Comparison of ENCODE assay signal across 13 cellular contexts in the genomic region with DNA sequence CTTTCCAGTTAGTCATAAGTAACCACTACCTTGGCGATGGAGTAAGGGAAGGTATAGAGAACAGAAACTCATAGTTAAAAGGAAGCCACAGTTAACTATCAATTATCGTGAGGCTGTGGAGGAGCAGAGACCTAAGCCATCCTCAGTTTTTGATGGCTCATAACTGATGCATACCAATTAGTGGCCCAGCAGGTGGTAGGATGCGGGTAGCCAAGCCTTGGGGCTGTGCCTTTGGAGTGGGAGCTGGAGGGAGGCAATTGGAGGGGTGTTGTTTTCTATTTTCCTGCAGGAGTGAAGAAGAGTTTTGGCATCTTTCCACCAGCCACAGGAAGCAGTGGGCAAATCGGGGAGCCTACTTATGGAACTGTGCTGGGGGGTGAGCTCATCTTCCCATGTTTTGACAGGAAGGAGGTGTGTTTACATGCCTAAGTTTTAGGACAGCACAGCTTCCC.
A peak's percentile ranks its signal among the peaks of the same experiment; 100 is the strongest.
DNase-seq lines count a peak whose midpoint lies in the region; ATAC-seq and TF ChIP-seq lines count a peak whose summit lies in the region.
"Had no signal": no experiment of that assay in that cellular context is flagged by ENCODE, and none has a peak within 500 bp of the region (broad histone marks: within the 10 kb centered on the region; RNA-seq: fewer than 3 reads in every experiment).

No MANE protein-coding gene starts in this region.

- POLR2A ChIA-PET in A673 (lab: Charles Lee; ENCODE audit: low non-redundant PET) = no interaction called here

- TF ChIP-seq CTCF in A673 (conservative IDR thresholded peaks at IDR 0.05; ENCODE audit: low read depth, low read length) (no peak), mucosa of descending colon (IDR thresholded peaks at IDR 0.05) (no peak)

- ATAC-seq in GM18870 (IDR thresholded peaks at IDR 0.05; ENCODE audit: unreplicated experiment) (peak; percentile 39), HG03039 (IDR thresholded peaks at IDR 0.05; ENCODE audit: unreplicated experiment) (peak; percentile 31), mucosa of descending colon (no peak)
- ATAC-seq: activated CD8-positive, alpha-beta T cell treated with anti-CD3 and anti-CD28 coated beads, Interleukin-2, amount 10 ng/mL, durations not matched to agents 7 days and 5 days had no signal

- H3K9me3 ChIP-seq in A673 (ENCODE audit: low read depth, low read length, poor library complexity, severe bottlenecking) (no peaks in the 10 kb centered on the region), mucosa of descending colon (no peaks in the 10 kb centered on the region)

- intact Hi-C loops in A673 (cut with micrococcal nuclease; ENCODE audit: unreplicated experiment) = no loop called here
- intact Hi-C loops in mucosa of descending colon (cut with DNase I, micrococcal nuclease) = no loop called here

- peak; percentile 13 for DNase-seq in A673 (ENCODE audit: low spot score)
- peak; percentile 46 for DNase-seq in NCI-H2227 (lab: John Stamatoyannopoulos, UW; ENCODE audit: unreplicated experiment)
- DNase-seq in activated effector memory CD4-positive, alpha-beta T cell treated with anti-CD3 and anti-CD28 coated beads, Interleukin-2, amount 50 U/mL, for 16 hours = no peak
- no peak for DNase-seq in mucosa of descending colon
- DNase-seq in NCI-H187 (lab: John Stamatoyannopoulos, UW) = no peak
- DNase-seq in activated gamma-delta T cell (lab: John Stamatoyannopoulos, UW) = no peak
- DNase-seq: activated CD8-positive, alpha-beta T cell treated with anti-CD3 and anti-CD28 coated beads, Interleukin-2, amount 10 ng/mL, durations not matched to agents 7 days and 5 days; activated naive CD8-positive, alpha-beta T cell treated with anti-CD3 and anti-CD28 coated beads, Interleukin-2, amount 10 ng/mL, durations not matched to agents 7 days and 5 days; effector memory CD4-positive, alpha-beta T cell; NCI-H2081 treated with DMSO at 0.1 percent for 48 hours had no signal

- no TSS peak for BruUV-seq in A673 (replicated peaks; lab: Mats Ljungman, UMichigan)

- H3K27ac ChIP-seq in A673 (ENCODE audit: low read depth, low read length, poor library complexity, severe bottlenecking) = no peak overlapping the region
- H3K27ac ChIP-seq: hepatocyte had no signal

- no peaks in the 10 kb centered on the region for H3K27me3 ChIP-seq in A673 (replicated peaks; ENCODE audit: insufficient read depth, low read depth, low read length, poor library complexity)
- H3K27me3 ChIP-seq: hepatocyte had no signal

- CTCF ChIA-PET in A673 (lab: Charles Lee) = no interaction called here

- H3K36me3 ChIP-seq in A673 (ENCODE audit: insufficient read depth, low read length, poor library complexity, severe bottlenecking) (no peaks in the 10 kb centered on the region), mucosa of descending colon (ENCODE audit: low read depth) (no peaks in the 10 kb centered on the region)

- H3K4me1 ChIP-seq in A673 (ENCODE audit: insufficient read depth, low read length, poor library complexity, severe bottlenecking) (no peaks in the 10 kb centered on the region), mucosa of descending colon (ENCODE audit: low read depth) (no peaks in the 10 kb centered on the region)

- H3K4me3 ChIP-seq in A673 (ENCODE audit: low read depth, low read length, poor library complexity, severe bottlenecking) (no peak overlapping the region), mucosa of descending colon (no peak overlapping the region)
- H3K4me3 ChIP-seq: hepatocyte had no signal

Comparison
In these comparisons a context has a peak if more than half of its experiments do, and no peak if none do; other contexts are left out.
1. DNase-seq: peak in A673 (single experiment) and NCI-H2227 (single experiment); none in activated effector memory CD4-positive, alpha-beta T cell treated with anti-CD3 and anti-CD28 coated beads, Interleukin-2, amount 50 U/mL, for 16 hours (single experiment), mucosa of descending colon (0 of 3), NCI-H187 (0 of 2) and activated gamma-delta T cell (single experiment).